Comparison of ENCODE assay signal across 1 cellular context in the genomic region with DNA sequence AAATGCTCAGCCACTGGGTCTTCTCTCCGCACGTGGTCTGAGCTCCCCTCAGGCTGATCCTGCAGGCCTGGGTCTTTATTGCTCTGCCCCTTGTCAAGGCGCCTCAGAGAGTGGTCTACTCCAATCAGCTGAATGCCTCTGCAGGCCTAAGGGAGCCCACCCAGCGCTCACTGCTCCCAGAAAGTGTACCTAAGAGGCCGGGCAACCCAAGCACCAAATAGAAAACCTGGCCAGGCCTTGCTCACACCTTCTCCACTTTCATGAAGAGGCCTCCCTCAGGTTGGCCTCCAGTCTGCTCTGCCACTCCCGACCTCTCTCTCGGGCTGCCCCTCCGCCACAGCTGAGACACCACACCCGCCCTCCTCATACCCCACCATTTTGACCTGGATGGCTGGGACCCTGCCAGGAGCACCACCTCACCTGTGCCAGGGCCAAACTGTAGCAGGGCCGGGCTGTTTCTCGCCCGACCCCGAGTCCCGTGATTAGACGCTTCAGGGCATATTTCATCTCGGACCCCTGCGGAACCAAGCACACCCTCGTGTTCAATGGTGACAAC.
TF ChIP-seq lines count a peak whose summit lies in the region.

No MANE protein-coding gene starts in this region.

TF ChIP-seq in endothelial cell of umbilical vein, 7 proteins besides CTCF, POLR2A, EP300 and RAD21:
- no peak for TF ChIP-seq GATA2 (IDR thresholded peaks at IDR 0.05; ENCODE audit: insufficient read depth, insufficient read length, low read depth, low read length)
- TF ChIP-seq EZH2 (IDR thresholded peaks at IDR 0.05; ENCODE audit: borderline replicate concordance, low read depth, low read length, severe bottlenecking), result no peak
- TF ChIP-seq POLR2AphosphoS5 (IDR thresholded peaks at IDR 0.05; ENCODE audit: insufficient read depth, low read depth, low read length), result no peak
- no peak for TF ChIP-seq FOS (IDR thresholded peaks at IDR 0.05; ENCODE audit: borderline replicate concordance, insufficient read depth, low read length)
- TF ChIP-seq, protein P1, sequence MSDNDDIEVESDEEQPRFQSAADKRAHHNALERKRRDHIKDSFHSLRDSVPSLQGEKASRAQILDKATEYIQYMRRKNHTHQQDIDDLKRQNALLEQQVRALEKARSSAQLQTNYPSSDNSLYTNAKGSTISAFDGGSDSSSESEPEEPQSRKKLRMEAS (IDR thresholded peaks at IDR 0.05; ENCODE audit: insufficient read depth, insufficient read length), result no peak
- TF ChIP-seq JUN (IDR thresholded peaks at IDR 0.05; ENCODE audit: borderline replicate concordance, insufficient read depth, insufficient read length, low read depth), result no peak
- no peak for TF ChIP-seq MYC (IDR thresholded peaks at IDR 0.05; ENCODE audit: low read depth, low read length)
